In genomic region chr7:18509491-18509890, GRCh38 we compare ENCODE assay signal across 9 cellular contexts. TPM values are rescaled to one million over a fixed set of nuclear protein-coding genes. Genes with fewer than 3 reads are reported as not detected.
DNase-seq lines count a peak whose midpoint lies in the region; TF ChIP-seq lines count a peak whose summit lies in the region.
"Had no signal": no experiment of that assay in that cellular context is flagged by ENCODE, and none has a peak within 500 bp of the region (broad histone marks: within the 10 kb centered on the region; RNA-seq: fewer than 3 reads in every experiment).

No MANE protein-coding gene starts in this region.

- H3K27ac Mint-ChIP-seq in T-helper 1 cell treated with Interleukin-12 subunit alpha and Interleukin-12 subunit beta and Interleukin-4 antibody, amounts not matched to agents 30 μg/mL and 1 μg/mL, for 36 hours = no peak overlapping the region
- H3K27ac Mint-ChIP-seq in IgD-negative memory B cell = peak overlapping the region; percentile 82 to 95 (median 87)
- peak overlapping the region; percentile 84 for H3K27ac Mint-ChIP-seq in stimulated activated naive CD8-positive, alpha-beta T cell treated with anti-CD3 and anti-CD28 coated beads, Interleukin-15, Interleukin-2, amounts not matched to agents 100 ng/mL and 50 ng/mL, for 24 hours

- H3K4me3 Mint-ChIP-seq in T-helper 1 cell treated with Interleukin-12 subunit alpha and Interleukin-12 subunit beta and Interleukin-4 antibody, amounts not matched to agents 30 μg/mL and 1 μg/mL, for 36 hours = peak overlapping the region; percentile 3
- H3K4me3 Mint-ChIP-seq in IgD-negative memory B cell = peak overlapping the region; percentile 70 to 91 (median 76)
- H3K4me3 Mint-ChIP-seq in stimulated activated naive CD8-positive, alpha-beta T cell treated with anti-CD3 and anti-CD28 coated beads, Interleukin-15, Interleukin-2, amounts not matched to agents 100 ng/mL and 50 ng/mL, for 24 hours = peak overlapping the region; percentile 29

- H3K4me3 ChIP-seq in esophagus squamous epithelium = peak overlapping the region in 1 of 4 donors; percentile 44
- H3K4me3 ChIP-seq: upper lobe of left lung had no signal

- H3K36me3 ChIP-seq in esophagus squamous epithelium = no peaks in the 10 kb centered on the region
- H3K36me3 ChIP-seq: upper lobe of left lung had no signal

- DNase-seq in T-helper 1 cell (no peak), esophagus squamous epithelium (lab: John Stamatoyannopoulos, UW) (no peak), RWPE1 (ENCODE audit: low spot score) (no peak), NCI-H1048 (lab: John Stamatoyannopoulos, UW) (no peak), hepatic stellate cell (ENCODE audit: low spot score) (no peak)
- DNase-seq: upper lobe of left lung had no signal

- H3K27ac ChIP-seq in esophagus squamous epithelium (peak overlapping the region; percentile 67 to 84 (median 79)), RWPE1 (no peak overlapping the region)

- WGBS in esophagus squamous epithelium, 2 donors = 39 to 53% methylated on average over 2 of the region's 2 CpGs

- POLR2A ChIA-PET in RWPE1 (lab: Yijun Ruan, JAX; ENCODE audit: low non-redundant PET) = no interaction called here

- no peak for TF ChIP-seq POLR2A in esophagus squamous epithelium (IDR thresholded peaks at IDR 0.05)

- H3K27me3 ChIP-seq in esophagus squamous epithelium = no peaks in the 10 kb centered on the region
- H3K27me3 ChIP-seq: upper lobe of left lung had no signal

- no peaks in the 10 kb centered on the region for H3K27me3 Mint-ChIP-seq in T-helper 1 cell treated with Interleukin-12 subunit alpha and Interleukin-12 subunit beta and Interleukin-4 antibody, amounts not matched to agents 30 μg/mL and 1 μg/mL, for 36 hours (ENCODE audit: low read depth)
- no peaks in the 10 kb centered on the region for H3K27me3 Mint-ChIP-seq in IgD-negative memory B cell
- no peaks in the 10 kb centered on the region for H3K27me3 Mint-ChIP-seq in stimulated activated naive CD8-positive, alpha-beta T cell treated with anti-CD3 and anti-CD28 coated beads, Interleukin-15, Interleukin-2, amounts not matched to agents 100 ng/mL and 50 ng/mL, for 24 hours

- H3K4me1 Mint-ChIP-seq in T-helper 1 cell treated with Interleukin-12 subunit alpha and Interleukin-12 subunit beta and Interleukin-4 antibody, amounts not matched to agents 30 μg/mL and 1 μg/mL, for 36 hours (ENCODE audit: low read depth) = peaks cover 8% of the 10 kb centered on the region
- H3K4me1 Mint-ChIP-seq in IgD-negative memory B cell = peaks cover 54 to 58% (median 55%) of the 10 kb centered on the region in 3 donors
- peaks cover 21% of the 10 kb centered on the region for H3K4me1 Mint-ChIP-seq in stimulated activated naive CD8-positive, alpha-beta T cell treated with anti-CD3 and anti-CD28 coated beads, Interleukin-15, Interleukin-2, amounts not matched to agents 100 ng/mL and 50 ng/mL, for 24 hours (ENCODE audit: low read depth)

- CTCF ChIA-PET in RWPE1 (lab: Yijun Ruan, JAX) = interaction anchor here (0.6 to 0.7 kb wide), 2 partner anchors 773 to 894 kb away, joined by 3 read pairs; no protein-coding TSS in a partner anchor

- H3K4me1 ChIP-seq in esophagus squamous epithelium = peaks cover 4 to 17% (median 9%) of the 10 kb centered on the region in 3 donors

- intact Hi-C loops in esophagus squamous epithelium (cut with DNase I) = no loop called here

- TF ChIP-seq CTCF in esophagus squamous epithelium (IDR thresholded peaks at IDR 0.05) (no peak), RWPE1 (conservative IDR thresholded peaks at IDR 0.05; ENCODE audit: low read depth) (no peak)

- no peaks in the 10 kb centered on the region for H3K9me3 Mint-ChIP-seq in T-helper 1 cell treated with Interleukin-12 subunit alpha and Interleukin-12 subunit beta and Interleukin-4 antibody, amounts not matched to agents 30 μg/mL and 1 μg/mL, for 36 hours
- no peaks in the 10 kb centered on the region for H3K9me3 Mint-ChIP-seq in IgD-negative memory B cell
- H3K9me3 Mint-ChIP-seq in stimulated activated naive CD8-positive, alpha-beta T cell treated with anti-CD3 and anti-CD28 coated beads, Interleukin-15, Interleukin-2, amounts not matched to agents 100 ng/mL and 50 ng/mL, for 24 hours = no peaks in the 10 kb centered on the region

- H3K9me3 ChIP-seq in esophagus squamous epithelium = no peaks in the 10 kb centered on the region
- H3K9me3 ChIP-seq: upper lobe of left lung had no signal

- H3K36me3 Mint-ChIP-seq in T-helper 1 cell treated with Interleukin-12 subunit alpha and Interleukin-12 subunit beta and Interleukin-4 antibody, amounts not matched to agents 30 μg/mL and 1 μg/mL, for 36 hours (ENCODE audit: low read depth) = no peaks in the 10 kb centered on the region
- no peaks in the 10 kb centered on the region for H3K36me3 Mint-ChIP-seq in IgD-negative memory B cell
- no peaks in the 10 kb centered on the region for H3K36me3 Mint-ChIP-seq in stimulated activated naive CD8-positive, alpha-beta T cell treated with anti-CD3 and anti-CD28 coated beads, Interleukin-15, Interleukin-2, amounts not matched to agents 100 ng/mL and 50 ng/mL, for 24 hours (ENCODE audit: low read depth)

RNA-seq across cellular contexts. Expression of gene HDAC9, which starts 13.9 kb away (rescaled TPM):
- polyA plus RNA-seq in IgD-negative memory B cell = 81.2 TPM
- total RNA-seq in esophagus squamous epithelium = 1 to 10 TPM; 1.2 to 8.0 (median 1.6) TPM

Comparison
In these comparisons a context has a peak if more than half of its experiments do, and no peak if none do; other contexts are left out.
1. H3K4me3 Mint-ChIP-seq: peak in every context shown above with its lines; median percentile 76 in IgD-negative memory B cell; 29 in stimulated activated naive CD8-positive, alpha-beta T cell treated with anti-CD3 and anti-CD28 coated beads, Interleukin-15, Interleukin-2, amounts not matched to agents 100 ng/mL and 50 ng/mL, for 24 hours; 3 in T-helper 1 cell treated with Interleukin-12 subunit alpha and Interleukin-12 subunit beta and Interleukin-4 antibody, amounts not matched to agents 30 μg/mL and 1 μg/mL, for 36 hours.